In the genomic region with DNA sequence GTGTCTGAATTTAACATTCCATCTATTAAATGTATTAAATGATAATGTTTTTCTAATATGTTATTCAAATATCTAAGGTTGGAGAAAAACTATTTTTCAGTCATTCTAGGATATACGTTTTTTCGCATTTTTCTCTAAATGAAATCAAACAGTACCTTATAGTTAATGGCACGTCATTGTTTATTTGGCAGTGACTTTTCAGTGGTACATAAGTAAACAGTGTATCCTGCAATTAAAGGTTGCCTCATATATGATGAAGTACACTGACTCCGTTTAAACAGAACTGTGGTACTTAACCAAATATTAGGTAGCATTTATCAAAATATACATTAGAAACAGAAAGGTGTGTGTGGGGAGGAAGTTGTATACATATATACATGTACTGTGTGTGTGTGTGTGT, we compare ENCODE assay signal across 25 cellular contexts.
"Had no signal": no experiment of that assay in that cellular context is flagged by ENCODE, and none has a peak within 500 bp of the region (broad histone marks: within the 10 kb centered on the region; RNA-seq: fewer than 3 reads in every experiment).

No MANE protein-coding gene starts in this region.

- H2AFZ ChIP-seq: neural progenitor cell had no signal

- H3K9ac ChIP-seq: neural progenitor cell had no signal

- H3K4me3 ChIP-seq: heart left ventricle, lung, neural progenitor cell, ovary, right atrium auricular region, sigmoid colon, skin epidermis, testis, tibial nerve, upper lobe of right lung had no signal

- FAIRE-seq: endometrium, frontal cortex had no signal

- H3K27me3 ChIP-seq: heart left ventricle, neural progenitor cell, ovary, right atrium auricular region, sigmoid colon, testis, tibial nerve, upper lobe of right lung had no signal

- ATAC-seq: esophagus mucosa; heart left ventricle; left colon; left ventricle myocardium superior; natural killer cell treated with Interleukin-12 subunit alpha and Interleukin-12 subunit beta and Interleukin-15 and Interleukin-18, amount 100 ng/mL, for 72 hours; stimulated activated naive B cell treated with anti-CD40 and anti-IgM and Interleukin-4, amounts not matched to agents 10 μg/mL and 1 μg/mL and 100 μg/mL, for 72 hours; stimulated activated naive CD8-positive, alpha-beta T cell treated with anti-CD3 and anti-CD28 coated beads, Interleukin-15, amount 100 ng/mL, for 72 hours; upper lobe of right lung had no signal

- DNase-seq: effector memory CD4-positive, alpha-beta T cell; heart left ventricle; hippocampal formation; left colon; left ventricle myocardium superior; mesenchymal stem cell; midbrain; nucleus accumbens; ovary; sigmoid colon; stimulated activated CD4-positive, alpha-beta T cell treated with anti-CD3 and anti-CD28 coated beads, Interleukin-2, amount 100 ng/mL, for 24 hours; stimulated activated CD4-positive, alpha-beta T cell treated with anti-CD3 and anti-CD28 coated beads, Interleukin-4, amount 100 ng/mL, for 4 hours; stimulated activated naive B cell treated with anti-CD40 and anti-IgM and Interleukin-4, amounts not matched to agents 10 μg/mL and 1 μg/mL and 100 μg/mL, for 72 hours; stimulated activated naive CD8-positive, alpha-beta T cell treated with anti-CD3 and anti-CD28 coated beads, Interleukin-15, amount 100 ng/mL, for 72 hours; testis; upper lobe of right lung had no signal

- H3K27ac ChIP-seq: heart left ventricle, neural progenitor cell, ovary, right atrium auricular region, sigmoid colon, skin epidermis, testis, tibial nerve, upper lobe of right lung had no signal

- H3K4me1 ChIP-seq: testis had no signal

- H3K9me3 ChIP-seq: heart left ventricle, ovary, right atrium auricular region, sigmoid colon, testis, tibial nerve, upper lobe of right lung had no signal

- H3K4me2 ChIP-seq: neural progenitor cell had no signal

- H3K36me3 ChIP-seq: neural progenitor cell, ovary had no signal
